ENCODE assay signal across 26 cellular contexts in the genomic region with DNA sequence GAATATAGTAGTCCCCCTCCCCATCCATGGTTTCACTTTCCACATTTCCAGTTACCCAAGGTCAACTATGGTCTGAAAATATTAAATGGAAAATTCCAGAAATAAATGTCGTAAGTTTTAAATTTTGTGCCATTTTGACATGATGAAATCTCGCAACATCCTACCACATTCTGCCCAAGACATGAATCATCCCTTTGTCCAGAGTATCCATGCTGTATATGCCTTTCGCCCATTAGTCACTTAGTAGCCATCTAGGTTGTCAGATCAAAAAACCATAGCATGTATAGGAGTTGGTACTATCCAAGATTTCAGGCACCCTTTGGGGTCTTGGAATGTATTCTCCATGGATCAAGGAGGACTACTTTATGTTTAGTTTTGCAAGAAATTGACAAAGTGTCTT. TPM values are rescaled to one million over a fixed set of nuclear protein-coding genes. Genes with fewer than 3 reads are reported as not detected.
"Had no signal": no experiment of that assay in that cellular context is flagged by ENCODE, and none has a peak within 500 bp of the region (broad histone marks: within the 10 kb centered on the region; RNA-seq: fewer than 3 reads in every experiment).

No MANE protein-coding gene starts in this region.

- H3K36me3 ChIP-seq: MG63 had no signal

- H3K27me3 ChIP-seq: MG63 had no signal

- H3K27me3 Mint-ChIP-seq: activated CD4-positive, alpha-beta memory T cell treated with anti-CD3 and anti-CD28 coated beads for 36 hours; activated CD4-positive, alpha-beta T cell treated with anti-CD3 and anti-CD28 coated beads, Interleukin-2, amount 10 ng/mL, durations not matched to agents 7 days and 5 days; T-helper 17 cell had no signal

- ATAC-seq: activated naive CD4-positive, alpha-beta T cell treated with anti-CD3 and anti-CD28 coated beads, Interleukin-2, amount 50 U/mL, for 72 hours; activated T-cell treated with anti-CD3 and anti-CD28 coated beads, Interleukin-2, amount 50 U/mL, for 4 hours; PC-3; T-helper 17 cell had no signal

- DNase-seq: activated CD4-positive, alpha-beta memory T cell treated with anti-CD3 and anti-CD28 coated beads for 36 hours; activated CD4-positive, alpha-beta T cell treated with anti-CD3 and anti-CD28 coated beads, Interleukin-2, amount 10 ng/mL, durations not matched to agents 7 days and 5 days; activated CD4-positive, CD25-positive, alpha-beta regulatory T cell; activated CD8-positive, alpha-beta memory T cell treated with anti-CD3 and anti-CD28 coated beads for 24 hours; activated effector memory CD4-positive, alpha-beta T cell treated with anti-CD3 and anti-CD28 coated beads, Interleukin-2, amount 50 U/mL, for 16 hours; activated naive CD4-positive, alpha-beta T cell treated with Interleukin-2 at 50 U/mL for 16 hours; activated T-cell treated with anti-CD3 and anti-CD28 coated beads, Interleukin-2, amount 50 U/mL, for 4 hours; caudate nucleus; KG1; MG63; NCI-H1092 treated with DMSO at 0.1 percent for 48 hours; NCI-H1417 treated with DMSO at 0.1 percent for 48 hours; NCI-H1694; NCI-H2029; NCI-H2107; NCI-H2171 treated with DMSO at 0.1 percent for 48 hours; NCI-H345; NCI-H510A treated with DMSO at 0.1 percent for 48 hours; NCI-H69; NK-92 treated with Interleukin-12 subunit alpha and Interleukin-12 subunit beta, amount 100 ng/mL, for 24 hours; PC-3; SIG-M5; T-helper 17 cell; T-helper 9 cell had no signal

- H3K27ac Mint-ChIP-seq: activated CD4-positive, alpha-beta memory T cell treated with anti-CD3 and anti-CD28 coated beads for 36 hours; activated CD4-positive, alpha-beta T cell treated with anti-CD3 and anti-CD28 coated beads, Interleukin-2, amount 10 ng/mL, durations not matched to agents 7 days and 5 days; activated naive CD4-positive, alpha-beta T cell treated with anti-CD3 and anti-CD28 coated beads, Interleukin-2, amount 50 U/mL, for 72 hours; T-helper 17 cell had no signal

- H3K36me3 Mint-ChIP-seq: activated CD4-positive, alpha-beta memory T cell treated with anti-CD3 and anti-CD28 coated beads for 36 hours; activated naive CD4-positive, alpha-beta T cell treated with anti-CD3 and anti-CD28 coated beads, Interleukin-2, amount 50 U/mL, for 72 hours had no signal

- H3K4me3 ChIP-seq: MG63 had no signal

- H3K4me1 Mint-ChIP-seq: activated CD4-positive, alpha-beta T cell treated with anti-CD3 and anti-CD28 coated beads, Interleukin-2, amount 10 ng/mL, durations not matched to agents 7 days and 5 days; T-helper 17 cell had no signal

- H3K4me3 Mint-ChIP-seq: activated CD4-positive, alpha-beta memory T cell treated with anti-CD3 and anti-CD28 coated beads for 36 hours; activated CD4-positive, alpha-beta T cell treated with anti-CD3 and anti-CD28 coated beads, Interleukin-2, amount 10 ng/mL, durations not matched to agents 7 days and 5 days; activated T-cell treated with anti-CD3 and anti-CD28 coated beads, Interleukin-2, amount 50 U/mL, for 4 hours; T-helper 17 cell had no signal

- H3K9me3 Mint-ChIP-seq: activated CD4-positive, alpha-beta memory T cell treated with anti-CD3 and anti-CD28 coated beads for 36 hours; activated CD4-positive, alpha-beta T cell treated with anti-CD3 and anti-CD28 coated beads, Interleukin-2, amount 10 ng/mL, durations not matched to agents 7 days and 5 days had no signal

- H3K27ac ChIP-seq: VCaP had no signal

RNA-seq across cellular contexts. Expression of gene PRRG1, which starts 8.3 kb away (rescaled TPM):
- total RNA-seq: activated CD4-positive, alpha-beta memory T cell treated with anti-CD3 and anti-CD28 coated beads for 36 hours; activated CD4-positive, alpha-beta T cell treated with anti-CD3 and anti-CD28 coated beads, Interleukin-2, amount 10 ng/mL, durations not matched to agents 7 days and 5 days; activated naive CD4-positive, alpha-beta T cell treated with anti-CD3 and anti-CD28 coated beads, Interleukin-2, amount 50 U/mL, for 72 hours; activated T-cell treated with anti-CD3 and anti-CD28 coated beads, Interleukin-2, amount 50 U/mL, for 4 hours; T-helper 17 cell had no signal
